ENCODE assay signal across 24 cellular contexts in genomic region chr5:81757404-81757803, GRCh38. TPM values are rescaled to one million over a fixed set of nuclear protein-coding genes. Genes with fewer than 3 reads are reported as not detected.
DNase-seq lines count a peak whose midpoint lies in the region; ATAC-seq, FAIRE-seq and TF ChIP-seq lines count a peak whose summit lies in the region.
"Had no signal": no experiment of that assay in that cellular context is flagged by ENCODE, and none has a peak within 500 bp of the region (broad histone marks: within the 10 kb centered on the region; RNA-seq: fewer than 3 reads in every experiment).

No MANE protein-coding gene starts in this region.

- TF ChIP-seq CTCF in A549 (IDR thresholded peaks at IDR 0.05) (no peak), breast epithelium (IDR thresholded peaks at IDR 0.05) (no peak), endothelial cell (IDR thresholded peaks at IDR 0.05; ENCODE audit: unreplicated experiment) (no peak), OCI-LY7 (conservative IDR thresholded peaks at IDR 0.05; ENCODE audit: low read length) (no peak)

- peak overlapping the region; percentile 69 for H3K27ac Mint-ChIP-seq in endothelial cell (ENCODE audit: unreplicated experiment)
- no peak overlapping the region for H3K27ac Mint-ChIP-seq in stimulated activated naive CD8-positive, alpha-beta T cell treated with anti-CD3 and anti-CD28 coated beads, Interleukin-15, amount 100 ng/mL, for 72 hours

- no peaks in the 10 kb centered on the region for H4K20me1 ChIP-seq in OCI-LY7 (ENCODE audit: insufficient read depth, low read length)

- H3K4me2 ChIP-seq in A549 = no peak overlapping the region
- H3K4me2 ChIP-seq in neuronal stem cell (ENCODE audit: insufficient read depth, low read length, poor library complexity, severe bottlenecking) = no peak overlapping the region
- H3K4me2 ChIP-seq in OCI-LY7 (ENCODE audit: low read length) = no peak overlapping the region

- H3K4me1 Mint-ChIP-seq in endothelial cell (ENCODE audit: unreplicated experiment) = peaks cover 70% of the 10 kb centered on the region
- peaks cover 7% of the 10 kb centered on the region for H3K4me1 Mint-ChIP-seq in stimulated activated naive CD8-positive, alpha-beta T cell treated with anti-CD3 and anti-CD28 coated beads, Interleukin-15, amount 100 ng/mL, for 72 hours

- no peaks in the 10 kb centered on the region for H3K9me3 ChIP-seq in A549
- H3K9me3 ChIP-seq in breast epithelium = no peaks in the 10 kb centered on the region
- H3K9me3 ChIP-seq in neuronal stem cell (replicated peaks in 1 of 2; ENCODE audit: control insufficient read depth in 2 of 2, insufficient read depth in 1 of 2, low read depth in 1 of 2, low read length in 2 of 2) = no peaks in the 10 kb centered on the region
- no peaks in the 10 kb centered on the region for H3K9me3 ChIP-seq in OCI-LY7 (ENCODE audit: low read length)

- H2BK15ac ChIP-seq in neuronal stem cell (ENCODE audit: low read length) = no peak overlapping the region

- H2BK120ac ChIP-seq in neuronal stem cell (ENCODE audit: low read depth, low read length) = no peak overlapping the region

- H3K4ac ChIP-seq in neuronal stem cell (ENCODE audit: low read length) = no peak overlapping the region

- no peaks in the 10 kb centered on the region for H3K79me1 ChIP-seq in neuronal stem cell (ENCODE audit: low read depth, low read length)

- H3K4me3 ChIP-seq in A549 = no peak overlapping the region
- no peak overlapping the region for H3K4me3 ChIP-seq in breast epithelium
- H3K4me3 ChIP-seq in neuronal stem cell (ENCODE audit: low read length in 2 of 2) = no peak overlapping the region
- no peak overlapping the region for H3K4me3 ChIP-seq in OCI-LY7 (ENCODE audit: low read depth, low read length, poor library complexity, severe bottlenecking)
- H3K4me3 ChIP-seq: PC-9 had no signal

- H3K27ac ChIP-seq in A549 = peak overlapping the region; percentile 68 to 78; a peak in 4 of 6 replicates
- H3K27ac ChIP-seq in breast epithelium = peak overlapping the region; percentile 73 to 99
- H3K27ac ChIP-seq in neuronal stem cell (replicated peaks; ENCODE audit: low read length) = no peak overlapping the region
- H3K27ac ChIP-seq in caudate nucleus (ENCODE audit: low read depth, low read length) = no peak overlapping the region
- H3K27ac ChIP-seq in OCI-LY7 (ENCODE audit: low read depth, low read length, poor library complexity, severe bottlenecking) = no peak overlapping the region
- H3K27ac ChIP-seq: 22Rv1 had no signal

- peak overlapping the region; percentile 25 for H3K18ac ChIP-seq in neuronal stem cell (ENCODE audit: low read length)

- no peak overlapping the region for H3K9ac ChIP-seq in neuronal stem cell (ENCODE audit: low read depth, low read length, poor library complexity)

- DNase-seq in A549 (ENCODE audit: low read depth in 1 of 2, low spot score in 1 of 2) (no peak), breast epithelium (ENCODE audit: low spot score in 2 of 2) (no peak), endothelial cell (ENCODE audit: low spot score) (no peak), neuronal stem cell (ENCODE audit: low spot score) (no peak), caudate nucleus (lab: John Stamatoyannopoulos, UW) (no peak), OCI-LY7 (ENCODE audit: low spot score) (no peak)
- no peak for DNase-seq in stimulated activated naive CD8-positive, alpha-beta T cell treated with anti-CD3 and anti-CD28 coated beads, Interleukin-15, amount 100 ng/mL, for 72 hours
- DNase-seq: Calu3; DMS79 treated with DMSO at 0.1 percent for 48 hours; Kasumi-1; MV-4-11; NCI-H1105 treated with DMSO at 0.1 percent for 48 hours; NCI-H146; NCI-H2029; NCI-H446 treated with DMSO at 0.1 percent for 48 hours; NCI-H526; NCI-H82; NK-92 treated with Interleukin-12 subunit alpha and Interleukin-12 subunit beta, amount 100 ng/mL, for 24 hours; RPMI8226; SHP77 had no signal

- H3K9me3 Mint-ChIP-seq in endothelial cell (ENCODE audit: unreplicated experiment) = no peaks in the 10 kb centered on the region
- H3K9me3 Mint-ChIP-seq in stimulated activated naive CD8-positive, alpha-beta T cell treated with anti-CD3 and anti-CD28 coated beads, Interleukin-15, amount 100 ng/mL, for 72 hours = no peaks in the 10 kb centered on the region

- no peak overlapping the region for H2AFZ ChIP-seq in neuronal stem cell (ENCODE audit: low read length)
- H2AFZ ChIP-seq in OCI-LY7 (ENCODE audit: low read length) = no peak overlapping the region
- H2AFZ ChIP-seq: PC-9 had no signal

- H3K27me3 Mint-ChIP-seq in endothelial cell (ENCODE audit: unreplicated experiment) = peaks cover 3% of the 10 kb centered on the region
- peaks cover 4% of the 10 kb centered on the region for H3K27me3 Mint-ChIP-seq in stimulated activated naive CD8-positive, alpha-beta T cell treated with anti-CD3 and anti-CD28 coated beads, Interleukin-15, amount 100 ng/mL, for 72 hours

- BruUV-seq in OCI-LY7 (replicated peaks; lab: Mats Ljungman, UMichigan) = no TSS peak

- H3K4me1 ChIP-seq in A549 (peaks cover 27% of the 10 kb centered on the region), breast epithelium (peaks cover 0 to 18% of the 10 kb centered on the region in 2 donors), neuronal stem cell (ENCODE audit: control insufficient read depth in 2 of 2, insufficient read depth in 1 of 2, low read depth in 1 of 2, low read length in 2 of 2) (peaks cover 10 to 21% of the 10 kb centered on the region in 2 donors), OCI-LY7 (ENCODE audit: insufficient read depth, low read length, poor library complexity, severe bottlenecking) (peaks cover 39% of the 10 kb centered on the region)

- no peaks in the 10 kb centered on the region for H3K36me3 ChIP-seq in breast epithelium
- no peaks in the 10 kb centered on the region for H3K36me3 ChIP-seq in neuronal stem cell (replicated peaks in 1 of 2; ENCODE audit: control insufficient read depth in 2 of 2, insufficient read depth in 2 of 2, low read length in 2 of 2)
- no peaks in the 10 kb centered on the region for H3K36me3 ChIP-seq in OCI-LY7 (ENCODE audit: insufficient read depth, low read length)

- 96% methylated on average over 1 of the region's 1 CpG for WGBS in A549 (ENCODE audit: missing lambda C conversion rate)
- no CpG with 5 or more reads among the region's 1 CpG for WGBS in neuronal stem cell (ENCODE audit: extremely low coverage in 2 of 2, insufficient read length in 2 of 2, insufficient replicate concordance in 1 of 2), 2 donors

- H3K36me3 Mint-ChIP-seq in endothelial cell (ENCODE audit: low read depth, unreplicated experiment) = peaks cover 3% of the 10 kb centered on the region

- H2BK12ac ChIP-seq in neuronal stem cell (ENCODE audit: low read length) = no peak overlapping the region

- no peak for TF ChIP-seq POLR2A in A549 (IDR thresholded peaks at IDR 0.05; ENCODE audit: low read length)
- TF ChIP-seq POLR2A in breast epithelium (IDR thresholded peaks at IDR 0.05) = no peak

- no peak for ATAC-seq in A549
- ATAC-seq in stimulated activated naive CD8-positive, alpha-beta T cell treated with anti-CD3 and anti-CD28 coated beads, Interleukin-15, amount 100 ng/mL, for 72 hours = no peak
- ATAC-seq: HCT116, HepG2 had no signal

- intact Hi-C loops in breast epithelium (cut with DNase I; ENCODE audit: low total_unique reads) (no loop called here), OCI-LY7 (cut with micrococcal nuclease; ENCODE audit: unreplicated experiment) (loop anchor here (10.0 kb wide), 1 partner anchor 467 kb away; no protein-coding TSS in a partner anchor)

- TF ChIP-seq EP300 in A549 (IDR thresholded peaks at IDR 0.05) = no peak

- H3K23ac ChIP-seq in neuronal stem cell (ENCODE audit: low read depth, low read length, poor library complexity) = no peak overlapping the region

- POLR2A ChIA-PET in A549 (lab: Yijun Ruan, JAX) (no interaction called here), OCI-LY7 (lab: Charles Lee) (interaction anchor here (2.6 kb wide), 1 partner anchor 22 kb away, joined by 11 read pairs; no protein-coding TSS in a partner anchor)

- no peak overlapping the region for H2BK5ac ChIP-seq in neuronal stem cell (ENCODE audit: low read length)

- H3K79me2 ChIP-seq in OCI-LY7 (ENCODE audit: insufficient read depth, low read depth, low read length) = no peaks in the 10 kb centered on the region

- no peaks in the 10 kb centered on the region for H3K27me3 ChIP-seq in breast epithelium
- no peaks in the 10 kb centered on the region for H3K27me3 ChIP-seq in neuronal stem cell (ENCODE audit: control insufficient read depth in 3 of 3, insufficient read depth in 3 of 3, low read depth in 1 of 3, low read length in 3 of 3)

- no peak overlapping the region for H4K8ac ChIP-seq in neuronal stem cell (ENCODE audit: low read depth, low read length)

- no peak overlapping the region for H2AK5ac ChIP-seq in neuronal stem cell (ENCODE audit: low read depth, low read length)

- H3K14ac ChIP-seq in neuronal stem cell (ENCODE audit: low read length) = no peak overlapping the region

- FAIRE-seq in A549 (lab: Jason Lieb, UNC) = no peak
- FAIRE-seq: HepG2 had no signal

- CTCF ChIA-PET in A549 (lab: Yijun Ruan, JAX) (interaction anchor here (0.9 to 1.1 kb wide), 2 partner anchors 10 to 12 kb away, joined by 4 read pairs; no protein-coding TSS in a partner anchor), OCI-LY7 (lab: Charles Lee; ENCODE audit: unreplicated experiment) (no interaction called here)

- TF ChIP-seq RAD21 in A549 (conservative IDR thresholded peaks at IDR 0.05 in 1 of 2, IDR thresholded peaks at IDR 0.05 in 1 of 2) = no peak

- no peak overlapping the region for H3K4me3 Mint-ChIP-seq in endothelial cell (ENCODE audit: unreplicated experiment)
- H3K4me3 Mint-ChIP-seq in stimulated activated naive CD8-positive, alpha-beta T cell treated with anti-CD3 and anti-CD28 coated beads, Interleukin-15, amount 100 ng/mL, for 72 hours = no peak overlapping the region

- H3K9me2 ChIP-seq in OCI-LY7 (ENCODE audit: insufficient read depth, low read length) = no peaks in the 10 kb centered on the region

- H4K91ac ChIP-seq in neuronal stem cell (ENCODE audit: low read depth, low read length, poor library complexity) = no peak overlapping the region

RNA-seq across cellular contexts. Expression of gene SSBP2, which starts 6.5 kb away (rescaled TPM):
- polyA plus RNA-seq in A549 (2011; rRNA removed) = 14.2 and 17.0 TPM in 2 replicates
- 8.3 and 10.0 TPM in 2 replicates for polyA plus RNA-seq in A549 (2012; cell fraction: cytosol; rRNA removed)
- polyA plus RNA-seq in A549 (2012; cell fraction: nucleus; rRNA removed) = 3.9 and 7.2 TPM in 2 replicates
- 4.5 to 5.5 TPM (median 4.9 TPM) in 3 replicates for polyA plus RNA-seq in A549 (2017; fragmentation: RNase III; extraction: RNeasy Plus Mini Kit Qiagen cat#74134 plus additional on column Dnase treatment)
- polyA minus RNA-seq in A549 (2011; rRNA and poly(A)+ RNA removed) = 10.0 and 13.4 TPM in 2 replicates
- total RNA-seq in breast epithelium = 100 to 1,000 TPM in 1 of 3 donors, 10 to 100 TPM in 2; 65.5 to 110 (median 76.6) TPM
- total RNA-seq in endothelial cell (ENCODE audit: unreplicated experiment) = 149 TPM
- polyA plus RNA-seq in neuronal stem cell (2013, experiment 1 of 2) = 130 TPM
- 125 TPM for polyA plus RNA-seq in neuronal stem cell (2013, experiment 2 of 2)
- total RNA-seq in OCI-LY7 (2014; rRNA removed; shearing (Covaris generic)) = 131 and 172 TPM in 2 replicates
- 140 and 160 TPM in 2 replicates for total RNA-seq in OCI-LY7 (2022)
- total RNA-seq: HepG2 had no signal

Comparison
In these comparisons a context has a peak if more than half of its experiments do, and no peak if none do; other contexts are left out.
1. H3K27ac ChIP-seq: peak in A549 (2 of 2) and breast epithelium (2 of 2); none in neuronal stem cell (single experiment), caudate nucleus (single experiment) and OCI-LY7 (single experiment).